ENCODE assay signal across 10 cellular contexts in the genomic region with DNA sequence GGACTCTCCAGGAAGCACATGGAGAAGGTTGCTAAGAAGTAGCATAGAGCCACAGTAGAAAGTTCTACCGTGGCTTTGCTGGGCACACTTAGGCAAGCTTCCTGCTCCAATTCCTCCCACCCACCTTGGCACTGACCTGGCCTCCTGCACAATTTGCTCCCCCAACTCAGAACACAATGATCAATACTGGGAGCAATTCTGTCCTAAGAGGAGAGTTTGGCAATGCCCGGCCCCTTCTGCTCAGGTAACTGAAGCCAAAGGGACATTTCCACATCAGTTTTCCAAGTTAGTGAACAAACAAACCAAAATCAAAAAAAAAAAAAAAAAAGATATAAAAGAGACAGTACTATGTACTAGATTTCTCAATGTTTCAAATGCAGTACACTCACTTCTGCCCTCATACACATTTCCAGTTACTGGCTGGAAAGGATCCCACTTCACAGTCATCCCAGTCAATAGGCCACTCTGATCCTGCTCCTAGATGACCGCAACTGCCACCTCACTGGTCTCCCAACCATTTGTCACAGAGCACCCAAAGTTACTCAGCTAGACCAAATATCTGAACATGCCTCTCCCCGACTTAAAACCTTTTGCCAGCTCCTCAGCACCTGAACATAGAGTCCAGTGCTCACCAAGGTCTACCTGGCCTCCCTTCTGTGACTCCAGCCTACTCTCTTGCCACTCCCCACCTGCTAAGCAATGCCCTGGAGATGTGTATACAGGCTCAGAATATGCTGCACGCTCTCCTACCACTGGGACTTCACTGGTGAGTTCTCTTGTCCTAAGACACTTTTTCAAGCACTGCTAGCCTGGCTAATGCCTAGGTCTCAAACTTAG. TPM values are rescaled to one million over a fixed set of nuclear protein-coding genes. Genes with fewer than 3 reads are reported as not detected.
DNase-seq lines count a peak whose midpoint lies in the region; ATAC-seq lines count a peak whose summit lies in the region.
"Had no signal": no experiment of that assay in that cellular context is flagged by ENCODE, and none has a peak within 500 bp of the region (broad histone marks: within the 10 kb centered on the region; RNA-seq: fewer than 3 reads in every experiment).

No MANE protein-coding gene starts in this region.

- H3K4me3 Mint-ChIP-seq in activated naive CD4-positive, alpha-beta T cell treated with anti-CD3 and anti-CD28 coated beads, Interleukin-2, amount 50 U/mL, for 24 hours: no peak overlapping the region

- H3K27me3 Mint-ChIP-seq in activated naive CD4-positive, alpha-beta T cell treated with anti-CD3 and anti-CD28 coated beads, Interleukin-2, amount 50 U/mL, for 24 hours: no peaks in the 10 kb centered on the region

- no peaks in the 10 kb centered on the region for H3K9me3 Mint-ChIP-seq in activated naive CD4-positive, alpha-beta T cell treated with anti-CD3 and anti-CD28 coated beads, Interleukin-2, amount 50 U/mL, for 24 hours

- H3K27me3 ChIP-seq in muscle layer of duodenum (ENCODE audit: low read depth, low read length) (no peaks in the 10 kb centered on the region), aorta (ENCODE audit: control insufficient read depth in 1 of 2, insufficient read depth in 2 of 2, low read length in 1 of 2) (no peaks in the 10 kb centered on the region)

- peaks cover 0 to under 1% of the 10 kb centered on the region in 2 donors for H3K36me3 ChIP-seq in muscle layer of duodenum (ENCODE audit: control insufficient read depth in 1 of 2, insufficient read depth in 2 of 2, low read length in 2 of 2)
- no peaks in the 10 kb centered on the region for H3K36me3 ChIP-seq in aorta (ENCODE audit: control insufficient read depth in 1 of 2, insufficient read depth in 2 of 2, low read length in 1 of 2)

- H3K9me3 ChIP-seq in muscle layer of duodenum (ENCODE audit: control insufficient read depth in 1 of 2, low read length in 2 of 2) (no peaks in the 10 kb centered on the region), aorta (ENCODE audit: control insufficient read depth, low read length) (no peaks in the 10 kb centered on the region)

- H3K36me3 Mint-ChIP-seq in activated naive CD4-positive, alpha-beta T cell treated with anti-CD3 and anti-CD28 coated beads, Interleukin-2, amount 50 U/mL, for 24 hours: no peaks in the 10 kb centered on the region

- H3K27ac ChIP-seq in muscle layer of duodenum (ENCODE audit: low read length) (peak overlapping the region; percentile 86), aorta (ENCODE audit: low read depth in 1 of 2, low read length in 2 of 2) (peak overlapping the region in 1 of 2 donors; percentile 67)
- H3K27ac ChIP-seq: 22Rv1 had no signal

- intact Hi-C loops in aorta (cut with DNase I): no loop called here

- peak overlapping the region; percentile 6 for H3K27ac Mint-ChIP-seq in activated naive CD4-positive, alpha-beta T cell treated with anti-CD3 and anti-CD28 coated beads, Interleukin-2, amount 50 U/mL, for 24 hours

- WGBS in aorta, 2 donors: 80 to 84% methylated on average over 5 of the region's 5 CpGs

- H3K4me1 ChIP-seq in muscle layer of duodenum (ENCODE audit: control insufficient read depth in 1 of 2, insufficient read depth in 2 of 2, low read length in 2 of 2): peaks cover 10 to 67% of the 10 kb centered on the region in 2 donors
- peaks cover 0 to 5% of the 10 kb centered on the region in 2 donors for H3K4me1 ChIP-seq in aorta (ENCODE audit: control insufficient read depth in 1 of 2, insufficient read depth in 2 of 2, low read length in 2 of 2)

- peaks cover 31% of the 10 kb centered on the region for H3K4me1 Mint-ChIP-seq in activated naive CD4-positive, alpha-beta T cell treated with anti-CD3 and anti-CD28 coated beads, Interleukin-2, amount 50 U/mL, for 24 hours

- H3K4me3 ChIP-seq in muscle layer of duodenum (ENCODE audit: low read depth in 1 of 2, low read length in 2 of 2): peak overlapping the region in 1 of 2 donors; percentile 9
- no peak overlapping the region for H3K4me3 ChIP-seq in aorta (ENCODE audit: low read length in 2 of 2)

- DNase-seq in activated naive CD4-positive, alpha-beta T cell (lab: John Stamatoyannopoulos, UW): no peak
- DNase-seq in fibroblast of gingiva (ENCODE audit: low read depth) (peak; percentile 91), aorta (no peak), SW 1271 (lab: John Stamatoyannopoulos, UW) (no peak)
- DNase-seq: activated effector memory CD4-positive, alpha-beta T cell treated with Interleukin-2 at 50 U/mL for 16 hours had no signal

- ATAC-seq in aorta (ENCODE audit: low FRiP score): peak; percentile 58
- ATAC-seq in GM18867 (IDR thresholded peaks at IDR 0.05; ENCODE audit: unreplicated experiment): no peak
- ATAC-seq in GM18870 (IDR thresholded peaks at IDR 0.05; ENCODE audit: unreplicated experiment): no peak

RNA-seq across cellular contexts. Expression of gene ABCA1, which starts 21.3 kb away (rescaled TPM):
- total RNA-seq in aorta: 10 to 100 TPM; 26.3 to 44.7 TPM
- 10 to 100 TPM in 1 of 2 donors, 1 to 10 TPM in 1; 5.4 to 13.2 TPM for polyA plus RNA-seq in aorta
